ENCODE assay signal across 18 cellular contexts in the genomic region with DNA sequence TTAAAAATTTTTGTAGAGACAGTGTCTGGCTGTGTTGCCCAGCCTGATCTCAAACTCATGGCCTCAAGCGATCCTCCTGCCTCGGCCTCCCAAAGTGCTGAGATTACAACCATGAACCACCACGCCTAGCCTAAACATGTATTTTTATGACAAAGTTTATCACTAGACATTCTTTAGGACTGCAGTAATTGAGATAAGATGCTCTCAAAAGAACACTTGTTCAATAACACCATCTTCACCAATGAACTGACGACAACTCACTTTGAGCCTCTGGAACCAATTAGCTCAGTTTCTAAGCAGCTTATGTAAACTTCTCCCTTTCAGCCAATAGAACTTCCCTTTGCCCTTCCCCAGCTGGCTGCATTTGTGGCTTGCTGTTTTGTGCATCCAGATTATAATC. TPM values are rescaled to one million over a fixed set of nuclear protein-coding genes. Genes with fewer than 3 reads are reported as not detected.
DNase-seq lines count a peak whose midpoint lies in the region; ATAC-seq and TF ChIP-seq lines count a peak whose summit lies in the region.
"Had no signal": no experiment of that assay in that cellular context is flagged by ENCODE, and none has a peak within 500 bp of the region (broad histone marks: within the 10 kb centered on the region; RNA-seq: fewer than 3 reads in every experiment).

No MANE protein-coding gene starts in this region.

- ATAC-seq in WTC11, result no peak
- ATAC-seq: HCT116, T-cell had no signal

- H3K9me3 ChIP-seq in testis (no peaks in the 10 kb centered on the region), SJCRH30 (replicated peaks) (no peaks in the 10 kb centered on the region)
- H3K9me3 ChIP-seq: colonic mucosa, heart left ventricle had no signal

- H3K4me3 ChIP-seq in foreskin fibroblast (ENCODE audit: low read depth in 1 of 2, low read length in 2 of 2) (no peak overlapping the region), testis (no peak overlapping the region), SJCRH30 (no peak overlapping the region)
- H3K4me3 ChIP-seq: colonic mucosa, heart left ventricle had no signal

- no peak overlapping the region for H3K27ac Mint-ChIP-seq in WTC11
- H3K27ac Mint-ChIP-seq: activated B cell treated with CpG ODN at 0.5 μM for 24 hours; activated T-helper 2 cell treated with anti-CD3 and anti-CD28 coated beads, Interferon-gamma antibody, Interleukin-2, Interleukin-4, amounts not matched to agents 10 μg/mL and 5 μg/mL and 100 μg/mL, durations not matched to agents 14 hours and 24 hours and 36 hours; nephron progenitor cell; T-cell had no signal

- H3K4me1 Mint-ChIP-seq in WTC11, result peaks cover 23% of the 10 kb centered on the region
- H3K4me1 Mint-ChIP-seq: activated B cell treated with CpG ODN at 0.5 μM for 24 hours, T-cell had no signal

- CTCF ChIA-PET in WTC11 (lab: Charles Lee), result interaction anchor here (1.3 kb wide), 1 partner anchor 264 kb away, joined by 3 read pairs; no protein-coding TSS in a partner anchor

- H3K36me3 ChIP-seq in testis (ENCODE audit: low read depth, missing control alignments), result no peaks in the 10 kb centered on the region
- H3K36me3 ChIP-seq in SJCRH30, result no peaks in the 10 kb centered on the region
- H3K36me3 ChIP-seq: colonic mucosa, heart left ventricle had no signal

- H3K4me3 Mint-ChIP-seq in WTC11, result no peak overlapping the region
- H3K4me3 Mint-ChIP-seq: activated B cell treated with CpG ODN at 0.5 μM for 24 hours, nephron progenitor cell, T-cell had no signal

- H3K27ac ChIP-seq in testis (no peak overlapping the region), SJCRH30 (no peak overlapping the region)
- H3K27ac ChIP-seq: colonic mucosa, heart left ventricle had no signal

- H3K9me3 Mint-ChIP-seq in WTC11, result no peaks in the 10 kb centered on the region
- H3K9me3 Mint-ChIP-seq: activated B cell treated with CpG ODN at 0.5 μM for 24 hours; activated T-helper 2 cell treated with anti-CD3 and anti-CD28 coated beads, Interferon-gamma antibody, Interleukin-2, Interleukin-4, amounts not matched to agents 10 μg/mL and 5 μg/mL and 100 μg/mL, durations not matched to agents 14 hours and 24 hours and 36 hours; nephron progenitor cell; T-cell had no signal

- H3K4me1 ChIP-seq in testis (no peaks in the 10 kb centered on the region), SJCRH30 (0 out of 2 replicates have a peak, but pooled peaks cover 2% of the 10 kb centered on the region)
- H3K4me1 ChIP-seq: colonic mucosa had no signal

- H3K36me3 Mint-ChIP-seq in WTC11, result no peaks in the 10 kb centered on the region
- H3K36me3 Mint-ChIP-seq: T-cell had no signal

- WGBS in testis, 2 donors, result 63 to 65% methylated on average over 4 of the region's 4 CpGs

- intact Hi-C loops in testis (cut with DNase I; ENCODE audit: low total_unique reads), result no loop called here

- TF ChIP-seq POLR2A in testis (IDR thresholded peaks at IDR 0.05), result no peak

- POLR2A ChIA-PET in WTC11 (lab: Charles Lee), result no interaction called here

- no peaks in the 10 kb centered on the region for H3K27me3 Mint-ChIP-seq in WTC11 (ENCODE audit: low read depth)

- DNase-seq in CD1c-positive myeloid dendritic cell (ENCODE audit: extremely low spot score), result peak; percentile 38
- peak; percentile 27 to 72 for DNase-seq in Kasumi-1 (lab: John Stamatoyannopoulos, UW)
- DNase-seq in WTC11 (ENCODE audit: low spot score), result no peak
- DNase-seq in foreskin fibroblast, result peak; percentile 77 to 89
- no peak for DNase-seq in GF-D8 (lab: John Stamatoyannopoulos, UW)
- DNase-seq in NCI-H510A treated with DMSO at 0.1 percent for 48 hours (lab: John Stamatoyannopoulos, UW), result no peak
- no peak for DNase-seq in testis
- no peak for DNase-seq in SJCRH30
- DNase-seq: activated B cell treated with CpG ODN at 0.5 μM for 24 hours, colonic mucosa, GDM1, heart left ventricle, mesendoderm, NCI-H1930, nephron progenitor cell, T-cell had no signal

- H3K27me3 ChIP-seq in testis, result no peaks in the 10 kb centered on the region
- no peaks in the 10 kb centered on the region for H3K27me3 ChIP-seq in SJCRH30
- H3K27me3 ChIP-seq: colonic mucosa, heart left ventricle had no signal

- TF ChIP-seq CTCF in WTC11 (IDR thresholded peaks at IDR 0.05), result no peak
- TF ChIP-seq CTCF in foreskin fibroblast (IDR thresholded peaks at IDR 0.05; ENCODE audit: low read depth, low read length), result no peak
- no peak for TF ChIP-seq CTCF in testis (IDR thresholded peaks at IDR 0.05)

TF ChIP-seq in WTC11, 78 proteins besides CTCF, POLR2A, EP300 and RAD21:
- 0 out of 2 replicates have a peak, but pooled peaks have one; percentile 7 for TF ChIP-seq ZNF121 (CRISPR knock-in tag; IDR thresholded peaks at IDR 0.05)
- TF ChIP-seq, protein P1, sequence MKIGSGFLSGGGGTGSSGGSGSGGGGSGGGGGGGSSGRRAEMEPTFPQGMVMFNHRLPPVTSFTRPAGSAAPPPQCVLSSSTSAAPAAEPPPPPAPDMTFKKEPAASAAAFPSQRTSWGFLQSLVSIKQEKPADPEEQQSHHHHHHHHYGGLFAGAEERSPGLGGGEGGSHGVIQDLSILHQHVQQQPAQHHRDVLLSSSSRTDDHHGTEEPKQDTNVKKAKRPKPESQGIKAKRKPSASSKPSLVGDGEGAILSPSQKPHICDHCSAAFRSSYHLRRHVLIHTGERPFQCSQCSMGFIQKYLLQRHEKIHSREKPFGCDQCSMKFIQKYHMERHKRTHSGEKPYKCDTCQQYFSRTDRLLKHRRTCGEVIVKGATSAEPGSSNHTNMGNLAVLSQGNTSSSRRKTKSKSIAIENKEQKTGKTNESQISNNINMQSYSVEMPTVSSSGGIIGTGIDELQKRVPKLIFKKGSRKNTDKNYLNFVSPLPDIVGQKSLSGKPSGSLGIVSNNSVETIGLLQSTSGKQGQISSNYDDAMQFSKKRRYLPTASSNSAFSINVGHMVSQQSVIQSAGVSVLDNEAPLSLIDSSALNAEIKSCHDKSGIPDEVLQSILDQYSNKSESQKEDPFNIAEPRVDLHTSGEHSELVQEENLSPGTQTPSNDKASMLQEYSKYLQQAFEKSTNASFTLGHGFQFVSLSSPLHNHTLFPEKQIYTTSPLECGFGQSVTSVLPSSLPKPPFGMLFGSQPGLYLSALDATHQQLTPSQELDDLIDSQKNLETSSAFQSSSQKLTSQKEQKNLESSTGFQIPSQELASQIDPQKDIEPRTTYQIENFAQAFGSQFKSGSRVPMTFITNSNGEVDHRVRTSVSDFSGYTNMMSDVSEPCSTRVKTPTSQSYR (CRISPR knock-in tag; IDR thresholded peaks at IDR 0.05), result no peak

RNA-seq across cellular contexts. Expression of a gene that starts 15.3 kb away (rescaled TPM):
- total RNA-seq in WTC11 (2021) (71.1 to 78.7 TPM (median 77.0 TPM) in 3 replicates), testis (100 to 1,000 TPM in 1 of 2 donors, 10 to 100 TPM in 1; 91.8 to 136 TPM)
- polyA plus RNA-seq in testis (ENCODE audit: insufficient read depth, low read depth, low replicate concordance), result 128 TPM
- 51.8 and 53.4 TPM in 2 replicates for total RNA-seq in SJCRH30 (2014; rRNA removed; shearing (Covaris generic))

Comparison
In these comparisons a context has a peak if more than half of its experiments do, and no peak if none do; other contexts are left out.
1. DNase-seq: peak in CD1c-positive myeloid dendritic cell (single experiment), Kasumi-1 (2 of 2) and foreskin fibroblast (2 of 2); none in WTC11 (single experiment), GF-D8 (single experiment), NCI-H510A treated with DMSO at 0.1 percent for 48 hours (single experiment), testis (single experiment) and SJCRH30 (0 of 2).